7 cellular contexts compared by ENCODE assay signal in the genomic region with DNA sequence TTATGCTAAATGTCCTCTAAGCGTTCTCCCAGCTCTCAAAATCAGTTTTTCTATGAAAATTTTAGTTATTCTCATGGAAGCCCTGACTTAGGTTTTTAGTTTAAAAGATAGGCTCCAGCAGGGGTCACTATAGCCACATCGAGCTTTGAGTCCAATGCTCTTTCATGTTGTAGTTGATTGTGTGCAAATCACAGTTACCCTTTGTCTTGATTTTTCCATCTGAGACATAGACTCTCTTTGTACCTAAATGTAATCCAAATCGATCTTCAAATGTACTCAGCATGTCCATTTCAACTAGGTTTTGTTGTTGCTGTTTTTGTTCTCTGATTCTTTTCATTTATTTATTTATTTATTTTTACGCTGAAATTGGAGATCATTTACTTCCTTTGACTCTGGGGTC. TPM values are rescaled to one million over a fixed set of nuclear protein-coding genes. Genes with fewer than 3 reads are reported as not detected.
DNase-seq lines count a peak whose midpoint lies in the region; ATAC-seq, FAIRE-seq and TF ChIP-seq lines count a peak whose summit lies in the region.

No MANE protein-coding gene starts in this region.

- H3K27me3 ChIP-seq in lung (ENCODE audit: control insufficient read depth, insufficient read depth) = no peaks in the 10 kb centered on the region
- no peaks in the 10 kb centered on the region for H3K27me3 ChIP-seq in suprapubic skin

- no peak for ATAC-seq in lung (ENCODE audit: insufficient read depth, low FRiP score)

- TF ChIP-seq CTCF in lung (IDR thresholded peaks at IDR 0.05; ENCODE audit: control extremely low read depth, extremely low read depth) (peak; percentile 44), suprapubic skin (IDR thresholded peaks at IDR 0.05) (peak; percentile 52 to 77)

- FAIRE-seq in G401.6 (lab: Jason Lieb, UNC) = peak; percentile 93

- H3K9me3 ChIP-seq in lung (ENCODE audit: control insufficient read depth in 2 of 2, insufficient read depth in 1 of 2, low read length in 1 of 2) = no peaks in the 10 kb centered on the region
- no peaks in the 10 kb centered on the region for H3K9me3 ChIP-seq in suprapubic skin

- no peak for TF ChIP-seq EP300 in suprapubic skin (IDR thresholded peaks at IDR 0.05)

- DNase-seq in H4 (ENCODE audit: low spot score) (peak; percentile 48), NCI-H146 (lab: John Stamatoyannopoulos, UW) (peak; percentile 45), T1000 (lab: John Stamatoyannopoulos, UW) (peak; percentile 20), dedifferentiated amniotic fluid mesenchymal stem cell (ENCODE audit: extremely low spot score) (peak; percentile 75), lung (ENCODE audit: low spot score) (peak; percentile 32), suprapubic skin (ENCODE audit: low spot score in 2 of 2) (no peak)

- H3K36me3 ChIP-seq in lung (ENCODE audit: control insufficient read depth in 2 of 2, insufficient read depth in 2 of 2, low read length in 2 of 2) (no peaks in the 10 kb centered on the region), suprapubic skin (no peaks in the 10 kb centered on the region)

- H3K27ac ChIP-seq in lung (ENCODE audit: low read depth in 1 of 2, low read length in 1 of 2) = no peak overlapping the region
- H3K27ac ChIP-seq in suprapubic skin = no peak overlapping the region

- TF ChIP-seq POLR2A in suprapubic skin (IDR thresholded peaks at IDR 0.05) = no peak

- H3K4me1 ChIP-seq in lung (ENCODE audit: control insufficient read depth in 2 of 2, insufficient read depth in 2 of 2, low read length in 2 of 2) = no peaks in the 10 kb centered on the region
- H3K4me1 ChIP-seq in suprapubic skin = no peaks in the 10 kb centered on the region

- H3K4me3 ChIP-seq in lung (no peak overlapping the region), suprapubic skin (no peak overlapping the region)

- WGBS in lung, 2 donors = 17 to 37% methylated on average over 4 of the region's 4 CpGs
- whole genome bisulfite sequencing in suprapubic skin = 3% methylated on average over 4 of the region's 4 CpGs

RNA-seq across cellular contexts. Expression of gene MSTN, which starts 26.4 kb away (rescaled TPM):
- not detected in 2 replicates for total RNA-seq in H4 (2014; rRNA removed; shearing (Covaris generic))
- total RNA-seq in lung (under 1 TPM; 0.12 to 0.46 TPM), suprapubic skin (under 1 TPM in 2 of 4 donors, not detected in 2; 0.38 to 0.60 TPM)
- polyA plus RNA-seq in lung = under 1 TPM; 0.05 to 0.37 TPM

Comparison
In these comparisons a context has a peak if more than half of its experiments do, and no peak if none do; other contexts are left out.
1. DNase-seq: peak in H4 (single experiment), NCI-H146 (single experiment), T1000 (single experiment), dedifferentiated amniotic fluid mesenchymal stem cell (single experiment) and lung (single experiment); none in suprapubic skin (0 of 2).